9 cellular contexts compared by ENCODE assay signal in the genomic region with DNA sequence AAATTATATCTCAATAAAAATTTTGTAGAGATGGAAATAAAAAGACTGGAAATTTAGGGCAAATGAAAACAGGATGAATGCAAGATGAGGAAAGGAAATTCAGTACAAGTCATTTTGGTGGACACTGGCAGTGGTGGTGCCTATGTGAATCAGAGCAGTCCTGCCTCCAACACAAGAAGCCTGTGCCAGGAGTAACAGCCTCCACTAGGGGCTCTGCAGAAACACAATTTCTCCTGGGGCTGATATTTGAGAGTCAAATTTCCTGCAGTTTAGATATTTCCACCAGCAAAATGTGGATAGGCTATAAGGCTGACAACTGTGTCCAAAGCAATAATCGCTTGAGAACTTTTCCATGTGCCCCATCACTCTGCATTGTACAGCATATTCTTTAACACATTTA. TPM values are rescaled to one million over a fixed set of nuclear protein-coding genes. Genes with fewer than 3 reads are reported as not detected.
DNase-seq lines count a peak whose midpoint lies in the region; ATAC-seq and TF ChIP-seq lines count a peak whose summit lies in the region.
"Had no signal": no experiment of that assay in that cellular context is flagged by ENCODE, and none has a peak within 500 bp of the region (broad histone marks: within the 10 kb centered on the region; RNA-seq: fewer than 3 reads in every experiment).

No MANE protein-coding gene starts in this region.

- no peaks in the 10 kb centered on the region for H3K9me2 ChIP-seq in neural cell (ENCODE audit: insufficient read depth, low read length)

- in situ Hi-C loops in Caki2 (cut with HindIII; ENCODE audit: low pct_unique_long_range_greater_than_20kb, low sequenced_read_pairs): no loop called here

- no peak overlapping the region for H2AFZ ChIP-seq in neural cell (ENCODE audit: low read depth, low read length)

- no peak for ATAC-seq in esophagus mucosa

- H3K9me3 ChIP-seq in neural cell (ENCODE audit: low read length): no peaks in the 10 kb centered on the region
- H3K9me3 ChIP-seq: SJSA1 had no signal

- H3K4me2 ChIP-seq in neural cell (ENCODE audit: low read length): no peak overlapping the region

- no peaks in the 10 kb centered on the region for H4K20me1 ChIP-seq in neural cell (ENCODE audit: insufficient read depth)

- no peak overlapping the region for H3K9ac ChIP-seq in neural cell (ENCODE audit: low read length)

- no peaks in the 10 kb centered on the region for H3K79me2 ChIP-seq in neural cell (replicated peaks; ENCODE audit: insufficient read depth, low read length)

- no peaks in the 10 kb centered on the region for H3K36me3 ChIP-seq in neural cell (ENCODE audit: insufficient read depth, low read length)
- H3K36me3 ChIP-seq: SJSA1 had no signal

- peaks cover 3% of the 10 kb centered on the region for H3F3A ChIP-seq in neural cell (ENCODE audit: insufficient read depth, low read length, poor library complexity, severe bottlenecking)

- H3K4me3 ChIP-seq in neural cell (ENCODE audit: low read length): no peak overlapping the region
- H3K4me3 ChIP-seq: SJSA1 had no signal

- no peak overlapping the region for H3K27ac ChIP-seq in neural cell (ENCODE audit: low read length)
- H3K27ac ChIP-seq: SJSA1 had no signal

- no peak for TF ChIP-seq RAD21 in neural cell (conservative IDR thresholded peaks at IDR 0.05)

- TF ChIP-seq CTCF in neural cell (IDR thresholded peaks at IDR 0.05; ENCODE audit: poor library complexity, severe bottlenecking): peak; percentile 29

- H3K27me3 ChIP-seq in neural cell (ENCODE audit: insufficient read depth, low read depth, low read length): no peaks in the 10 kb centered on the region

- DNase-seq in Caki2 (ENCODE audit: low read depth) (peak; percentile 21), NCI-H446 treated with DMSO at 0.1 percent for 48 hours (lab: John Stamatoyannopoulos, UW) (peak; percentile 12), fibroblast of peridontal ligament (ENCODE audit: extremely low read depth) (peak; percentile 5), NOMO-1 treated with dmso at 0.1 percent for 144 hours (lab: John Stamatoyannopoulos, UW; ENCODE audit: unreplicated experiment) (no peak), T-helper 9 cell (no peak)
- DNase-seq in stimulated activated CD4-positive, alpha-beta T cell treated with anti-CD3 and anti-CD28 coated beads, Interleukin-12 subunit alpha, Interleukin-12 subunit beta, amount 100 ng/mL, for 4 hours: no peak

- TF ChIP-seq EP300 in neural cell (conservative IDR thresholded peaks at IDR 0.05; ENCODE audit: poor library complexity, severe bottlenecking): no peak

TF ChIP-seq in neural cell, 6 proteins besides CTCF, POLR2A, EP300 and RAD21:
- TF ChIP-seq TAF1 (IDR thresholded peaks at IDR 0.05; ENCODE audit: low read depth) (no peak), EZH2 (IDR thresholded peaks at IDR 0.05; ENCODE audit: borderline replicate concordance, insufficient read depth, low read length, poor library complexity, severe bottlenecking) (no peak), REST (IDR thresholded peaks at IDR 0.05; ENCODE audit: borderline replicate concordance) (no peak), SMC3 (conservative IDR thresholded peaks at IDR 0.05; ENCODE audit: poor library complexity) (no peak), MXI1 (conservative IDR thresholded peaks at IDR 0.05; ENCODE audit: poor library complexity, severe bottlenecking) (no peak), POLR2AphosphoS5 (IDR thresholded peaks at IDR 0.05) (no peak)
TF ChIP-seq in neural cell: peak in this region for 0.

RNA-seq across cellular contexts. Expression of gene PLXDC2, which starts 4.7 kb away (rescaled TPM):
- total RNA-seq in Caki2 (2014; rRNA removed; shearing (Covaris generic); ENCODE audit: low replicate concordance): 4.7 and 7.4 TPM in 2 replicates
- polyA plus RNA-seq in neural cell: 2.3 and 3.4 TPM in 2 replicates
- 16.6 and 18.8 TPM in 2 replicates for polyA minus RNA-seq in neural cell
- total RNA-seq in esophagus mucosa: 24.3 TPM

Comparison
In these comparisons a context has a peak if more than half of its experiments do, and no peak if none do; other contexts are left out.
1. DNase-seq: peak in Caki2 (single experiment), NCI-H446 treated with DMSO at 0.1 percent for 48 hours (single experiment) and fibroblast of peridontal ligament (single experiment); none in NOMO-1 treated with dmso at 0.1 percent for 144 hours (single experiment), T-helper 9 cell (single experiment) and stimulated activated CD4-positive, alpha-beta T cell treated with anti-CD3 and anti-CD28 coated beads, Interleukin-12 subunit alpha, Interleukin-12 subunit beta, amount 100 ng/mL, for 4 hours (single experiment).